Comparison of ENCODE assay signal across 8 cellular contexts in the genomic region with DNA sequence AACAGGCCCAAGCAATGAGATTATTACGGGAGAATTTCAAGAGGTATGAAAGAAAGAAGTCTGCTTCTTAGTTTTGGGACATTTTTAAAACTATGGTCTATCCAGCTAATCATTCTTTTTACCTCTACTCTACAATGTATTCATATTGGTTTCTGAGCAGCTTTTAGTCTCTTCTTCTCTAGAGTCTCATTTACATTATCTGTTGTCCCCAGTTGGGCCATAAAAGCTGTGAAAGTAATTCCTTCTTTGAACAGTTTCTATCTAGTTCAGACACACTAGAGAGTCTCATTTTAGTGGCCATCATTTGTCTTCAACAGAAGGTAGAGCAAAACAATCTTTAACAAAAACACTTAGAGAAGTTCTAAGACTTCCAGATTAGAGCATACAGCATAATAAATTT.
DNase-seq lines count a peak whose midpoint lies in the region; ATAC-seq, FAIRE-seq and TF ChIP-seq lines count a peak whose summit lies in the region.
"Not testable (repeated sequence)": the region's sequence is repeated elsewhere in the genome, so short reads cannot be mapped to it uniquely, and the experiment has no call there.

No MANE protein-coding gene starts in this region.

- peaks cover 16% of the 10 kb centered on the region for H3K4me1 Mint-ChIP-seq in stimulated activated memory B cell treated with anti-CD40 and anti-IgM and Interleukin-4, amounts not matched to agents 10 μg/mL and 1 μg/mL and 100 μg/mL, for 72 hours

- H3K9me3 ChIP-seq in BLaER1; OCI-LY7 (ENCODE audit: low read length); K562 (replicated peaks; ENCODE audit: control insufficient read depth, insufficient read depth, low read depth, low read length); esophagus squamous epithelium; mesenchymal stem cell (ENCODE audit: control insufficient read depth, low read length); pancreas; transverse colon: not testable (repeated sequence)

- H3K27ac ChIP-seq in BLaER1; OCI-LY7 (ENCODE audit: low read depth, low read length, poor library complexity, severe bottlenecking); mesenchymal stem cell (ENCODE audit: low read length, poor library complexity, severe bottlenecking); pancreas: not testable (repeated sequence)
- H3K27ac ChIP-seq in K562 (ENCODE audit: extremely low read depth, low read depth, low read length) = peak overlapping the region; percentile 76
- H3K27ac ChIP-seq in esophagus squamous epithelium = peak overlapping the region in 3 of 4 donors; percentile 48 to 66 (median 61)
- H3K27ac ChIP-seq in transverse colon = peak overlapping the region; percentile 68 to 88 (median 78)

- H2AK5ac ChIP-seq in mesenchymal stem cell (ENCODE audit: low read length, severe bottlenecking) = not testable (repeated sequence)

- H3K4me1 ChIP-seq in BLaER1 (peaks cover 19% of the 10 kb centered on the region), OCI-LY7 (ENCODE audit: insufficient read depth, low read length, poor library complexity, severe bottlenecking) (peaks cover 12% of the 10 kb centered on the region), K562 (replicated peaks in 1 of 2; ENCODE audit: control insufficient read depth in 2 of 2, insufficient read depth in 2 of 2, low read length in 2 of 2) (peaks cover 11 to 36% of the 10 kb centered on the region in 2 experiments), esophagus squamous epithelium (peaks cover 0 to 33% (median 4%) of the 10 kb centered on the region in 3 donors), pancreas (peaks cover 0 to 26% (median 6%) of the 10 kb centered on the region in 3 donors), transverse colon (peaks cover 14 to 84% (median 23%) of the 10 kb centered on the region in 4 donors)
- H3K4me1 ChIP-seq in mesenchymal stem cell (ENCODE audit: control insufficient read depth, insufficient read depth, low read depth, low read length) = not testable (repeated sequence)

- peak overlapping the region; percentile 56 for H3K27ac Mint-ChIP-seq in stimulated activated memory B cell treated with anti-CD40 and anti-IgM and Interleukin-4, amounts not matched to agents 10 μg/mL and 1 μg/mL and 100 μg/mL, for 72 hours

- H2BK12ac ChIP-seq in mesenchymal stem cell (ENCODE audit: low read length in 2 of 2) = not testable (repeated sequence)

- H3K4me2 ChIP-seq in BLaER1 = peak overlapping the region; percentile 30
- H3K4me2 ChIP-seq in OCI-LY7 (ENCODE audit: low read length) = 0 out of 2 replicates have a peak overlapping the region, but pooled peaks have one; percentile 35
- H3K4me2 ChIP-seq in K562 (ENCODE audit: insufficient read depth, low read length) = peak overlapping the region; percentile 45; the same call in 1 of the 2 replicates
- H3K4me2 ChIP-seq in mesenchymal stem cell (ENCODE audit: low read length, poor library complexity, severe bottlenecking) = not testable (repeated sequence)

- TF ChIP-seq RAD21 in K562 (CRISPR knock-in tag; conservative IDR thresholded peaks at IDR 0.05 in 1 of 2, IDR thresholded peaks at IDR 0.05 in 1 of 2) = not testable (repeated sequence)

- peak; percentile 73 for ATAC-seq in K562
- ATAC-seq in pancreas; stimulated activated memory B cell treated with anti-CD40 and anti-IgM and Interleukin-4, amounts not matched to agents 10 μg/mL and 1 μg/mL and 100 μg/mL, for 72 hours: not testable (repeated sequence)

- H3K18ac ChIP-seq in mesenchymal stem cell (ENCODE audit: low read depth in 1 of 2, low read length in 2 of 2) = not testable (repeated sequence)

- H3K9me3 Mint-ChIP-seq in stimulated activated memory B cell treated with anti-CD40 and anti-IgM and Interleukin-4, amounts not matched to agents 10 μg/mL and 1 μg/mL and 100 μg/mL, for 72 hours = not testable (repeated sequence)

- not testable (repeated sequence) for H3K23ac ChIP-seq in mesenchymal stem cell (ENCODE audit: low read length in 2 of 2)

- H3K79me1 ChIP-seq in mesenchymal stem cell (replicated peaks; ENCODE audit: low read length, poor library complexity, severe bottlenecking) = not testable (repeated sequence)

- not testable (repeated sequence) for H3K4me3 ChIP-seq in BLaER1; OCI-LY7 (ENCODE audit: low read depth, low read length, poor library complexity, severe bottlenecking); K562; esophagus squamous epithelium; mesenchymal stem cell (ENCODE audit: insufficient read depth in 1 of 2, low read depth in 1 of 2, low read length in 2 of 2); pancreas; transverse colon

- not testable (repeated sequence) for H3K36me3 ChIP-seq in BLaER1; OCI-LY7 (ENCODE audit: insufficient read depth, low read length); K562 (ENCODE audit: control insufficient read depth, insufficient read depth, low read length); esophagus squamous epithelium; mesenchymal stem cell (ENCODE audit: control insufficient read depth in 1 of 2, insufficient read depth in 2 of 2, low read depth in 1 of 2, low read length in 2 of 2); pancreas; transverse colon

- H2BK15ac ChIP-seq in mesenchymal stem cell (ENCODE audit: low read depth, poor library complexity, severe bottlenecking) = not testable (repeated sequence)

- H2BK5ac ChIP-seq in mesenchymal stem cell (ENCODE audit: low read depth, low read length, poor library complexity, severe bottlenecking) = not testable (repeated sequence)

- in situ Hi-C loops in K562 (cut with MboI); transverse colon (cut with MboI; ENCODE audit: low pct_ligation_motif_present in 1 of 4, low pct_unique_long_range_greater_than_20kb in 1 of 4, low sequenced_read_pairs in 3 of 4): not testable (repeated sequence)

- not testable (repeated sequence) for H4K20me1 ChIP-seq in BLaER1; OCI-LY7 (ENCODE audit: insufficient read depth, low read length); K562 (replicated peaks; ENCODE audit: control insufficient read depth, insufficient read depth, low read length)

- H3K9ac ChIP-seq in BLaER1 = not testable (repeated sequence)
- H3K9ac ChIP-seq in K562 (ENCODE audit: insufficient read depth in 1 of 2, low read depth in 2 of 2, low read length in 2 of 2) (peak overlapping the region in 1 of 2 experiments; percentile 25; a peak in 1 of 4 replicates), mesenchymal stem cell (ENCODE audit: low read length) (peak overlapping the region; percentile 32)

- not testable (repeated sequence) for H3K79me2 ChIP-seq in OCI-LY7 (ENCODE audit: insufficient read depth, low read depth, low read length); K562 (ENCODE audit: control insufficient read depth, insufficient read depth, low read length)

- H3K36me3 Mint-ChIP-seq in stimulated activated memory B cell treated with anti-CD40 and anti-IgM and Interleukin-4, amounts not matched to agents 10 μg/mL and 1 μg/mL and 100 μg/mL, for 72 hours = not testable (repeated sequence)

- not testable (repeated sequence) for H3K27me3 ChIP-seq in BLaER1; K562 (ENCODE audit: control insufficient read depth in 2 of 2, insufficient read depth in 2 of 2, low read length in 2 of 2); esophagus squamous epithelium; mesenchymal stem cell (ENCODE audit: control insufficient read depth in 1 of 2, insufficient read depth in 1 of 2, low read length in 2 of 2); pancreas; transverse colon

- not testable (repeated sequence) for H3K4me3 Mint-ChIP-seq in stimulated activated memory B cell treated with anti-CD40 and anti-IgM and Interleukin-4, amounts not matched to agents 10 μg/mL and 1 μg/mL and 100 μg/mL, for 72 hours

- BruUV-seq in OCI-LY7 (replicated peaks; lab: Mats Ljungman, UMichigan); K562 (replicated peaks; lab: Mats Ljungman, UMichigan): not testable (repeated sequence)

- not testable (repeated sequence) for H4K8ac ChIP-seq in mesenchymal stem cell (ENCODE audit: low read length)

- intact Hi-C loops in OCI-LY7 (cut with micrococcal nuclease; ENCODE audit: unreplicated experiment); esophagus squamous epithelium (cut with DNase I); pancreas (cut with DNase I); transverse colon (cut with DNase I; ENCODE audit: low total_unique reads): not testable (repeated sequence)
- intact Hi-C loops in K562 (cut with micrococcal nuclease) = loop anchor here (2.0 kb wide), 1 partner anchor 20 kb away; no protein-coding TSS in a partner anchor

- H2AFZ ChIP-seq in OCI-LY7 (ENCODE audit: low read length); K562 (ENCODE audit: low read depth, low read length); mesenchymal stem cell (ENCODE audit: low read depth, low read length): not testable (repeated sequence)

- H2BK120ac ChIP-seq in mesenchymal stem cell (ENCODE audit: low read depth, low read length) = not testable (repeated sequence)

- POLR2A ChIA-PET in OCI-LY7 (lab: Charles Lee) = interaction anchor here (0.6 kb wide), 1 partner anchor 146 kb away, joined by 3 read pairs; no protein-coding TSS in a partner anchor
- POLR2A ChIA-PET in K562 (lab: Yijun Ruan, JAX) = interaction anchor here (0.9 to 1.1 kb wide), 2 partner anchors 9 to 19 kb away, joined by 3 read pairs; no protein-coding TSS in a partner anchor

- FAIRE-seq in K562 (lab: Jason Lieb, UNC) = not testable (repeated sequence)
- FAIRE-seq in pancreas (lab: Jason Lieb, UNC) = peak; percentile 29

- H3K9me1 ChIP-seq in K562 (ENCODE audit: control insufficient read depth, insufficient read depth, low read length) = not testable (repeated sequence)

- peak; percentile 47; the same call in 1 of the 2 replicates for TF ChIP-seq EP300 in K562 (IDR thresholded peaks at IDR 0.05; ENCODE audit: low read length)
- not testable (repeated sequence) for TF ChIP-seq EP300 in transverse colon (IDR thresholded peaks at IDR 0.05; ENCODE audit: low read depth)

- not testable (repeated sequence) for H3K27me3 Mint-ChIP-seq in stimulated activated memory B cell treated with anti-CD40 and anti-IgM and Interleukin-4, amounts not matched to agents 10 μg/mL and 1 μg/mL and 100 μg/mL, for 72 hours

- not testable (repeated sequence) for H4K91ac ChIP-seq in mesenchymal stem cell (ENCODE audit: low read length)

- DNase-seq in OCI-LY7 (ENCODE audit: low spot score); esophagus squamous epithelium (lab: John Stamatoyannopoulos, UW); mesenchymal stem cell; pancreas; transverse colon: not testable (repeated sequence)
- peak in 1 of 4 experiments; percentile 41 for DNase-seq in K562 (ENCODE audit: extremely low read depth in 1 of 4, low spot score in 3 of 4)

- not testable (repeated sequence) for H3K14ac ChIP-seq in mesenchymal stem cell (ENCODE audit: low read length in 2 of 2)

- not testable (repeated sequence) for TF ChIP-seq POLR2A in K562 (conservative IDR thresholded peaks at IDR 0.05); esophagus squamous epithelium (IDR thresholded peaks at IDR 0.05); transverse colon (IDR thresholded peaks at IDR 0.05)

- not testable (repeated sequence) for H3K4ac ChIP-seq in mesenchymal stem cell (ENCODE audit: low read depth in 1 of 2, low read length in 2 of 2)

- 4% methylated on average over 1 of the region's 1 CpG for WGBS in K562 (ENCODE audit: insufficient coverage, low coverage, missing lambda C conversion rate)
- 47 to 86% methylated on average over 1 of the region's 1 CpG for WGBS in esophagus squamous epithelium, 2 donors
- no CpG with 5 or more reads among the region's 1 CpG for WGBS in mesenchymal stem cell
- WGBS in pancreas, 2 donors = 93 to 97% methylated on average over 1 of the region's 1 CpG
- WGBS in transverse colon (ENCODE audit: low coverage in 1 of 2), 2 donors = 56 to 85% methylated on average over 1 of the region's 1 CpG

- not testable (repeated sequence) for TF ChIP-seq CTCF in OCI-LY7 (conservative IDR thresholded peaks at IDR 0.05; ENCODE audit: low read length); K562 (IDR thresholded peaks at IDR 0.05 in 2 of 3, conservative IDR thresholded peaks at IDR 0.05 in 1 of 3; ENCODE audit: insufficient read depth in 2 of 3, low read depth in 1 of 3, low read length in 3 of 3); esophagus squamous epithelium (IDR thresholded peaks at IDR 0.05); pancreas (IDR thresholded peaks at IDR 0.05); transverse colon (IDR thresholded peaks at IDR 0.05)

- not testable (repeated sequence) for H3K9me2 ChIP-seq in OCI-LY7 (ENCODE audit: insufficient read depth, low read length)

- CTCF ChIA-PET in OCI-LY7 (lab: Charles Lee; ENCODE audit: unreplicated experiment); K562 (lab: Yijun Ruan, JAX; ENCODE audit: low intra/inter-chr PET ratio): not testable (repeated sequence)
